18 cellular contexts compared by ENCODE assay signal in the genomic region with DNA sequence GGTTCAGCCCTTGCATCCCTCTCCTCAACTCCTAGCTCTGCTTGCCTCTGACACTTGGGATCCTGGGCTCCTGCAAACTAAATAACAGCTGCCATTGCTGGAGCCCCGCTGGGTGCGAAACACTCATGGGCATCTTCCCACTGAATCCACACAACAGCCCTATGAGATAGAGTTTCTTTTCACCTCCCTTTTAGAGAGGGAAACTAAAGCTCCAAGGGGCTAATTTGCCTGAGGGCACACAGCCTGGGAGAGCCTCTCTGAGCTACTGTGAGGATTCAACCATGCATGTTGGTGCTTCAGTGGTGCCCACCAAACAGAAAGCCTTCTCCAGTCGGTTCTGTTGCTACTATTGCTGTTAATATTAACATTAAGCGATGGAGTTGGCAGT.
"Had no signal": no experiment of that assay in that cellular context is flagged by ENCODE, and none has a peak within 500 bp of the region (broad histone marks: within the 10 kb centered on the region; RNA-seq: fewer than 3 reads in every experiment).

No MANE protein-coding gene starts in this region.

- H3K27me3 ChIP-seq: ascending aorta, tibial nerve, vagina had no signal

- H3K27ac ChIP-seq: ascending aorta, vagina had no signal

- H3K9me3 ChIP-seq: ascending aorta, tibial nerve, vagina had no signal

- H3K4me3 ChIP-seq: ascending aorta, lung, tibial nerve, vagina had no signal

- DNase-seq: activated CD4-positive, alpha-beta T cell treated with anti-CD3 and anti-CD28 coated beads, Interleukin-2, amount 10 ng/mL, durations not matched to agents 24 days and 14 days; activated CD4-positive, CD25-positive, alpha-beta regulatory T cell; activated CD8-positive, alpha-beta T cell treated with anti-CD3 and anti-CD28 coated beads for 36 hours; activated naive CD4-positive, alpha-beta T cell treated with anti-CD3 and anti-CD28 coated beads, Interleukin-2, amount 10 ng/mL, durations not matched to agents 7 days and 5 days; activated T-cell treated with anti-CD3 and anti-CD28 coated beads, Interleukin-2, amount 50 U/mL, for 24 hours; cortex of kidney; erythroblast; foreskin melanocyte; hypothalamus; occipital lobe; stimulated activated CD4-positive, alpha-beta T cell treated with anti-CD3 and anti-CD28 coated beads, Interleukin-2, amount 100 ng/mL, for 24 hours; stimulated activated naive CD4-positive, alpha-beta T cell treated with Interleukin-2 at 50 U/mL for 16 hours; substantia nigra had no signal

- ATAC-seq: activated CD8-positive, alpha-beta T cell treated with anti-CD3 and anti-CD28 coated beads for 36 hours; natural killer cell treated with Interleukin-12 subunit alpha and Interleukin-12 subunit beta and Interleukin-15 and Interleukin-18, amount 100 ng/mL, for 72 hours had no signal

- H3K36me3 ChIP-seq: vagina had no signal
